Comparison of ENCODE assay signal across 2 cellular contexts in the genomic region with DNA sequence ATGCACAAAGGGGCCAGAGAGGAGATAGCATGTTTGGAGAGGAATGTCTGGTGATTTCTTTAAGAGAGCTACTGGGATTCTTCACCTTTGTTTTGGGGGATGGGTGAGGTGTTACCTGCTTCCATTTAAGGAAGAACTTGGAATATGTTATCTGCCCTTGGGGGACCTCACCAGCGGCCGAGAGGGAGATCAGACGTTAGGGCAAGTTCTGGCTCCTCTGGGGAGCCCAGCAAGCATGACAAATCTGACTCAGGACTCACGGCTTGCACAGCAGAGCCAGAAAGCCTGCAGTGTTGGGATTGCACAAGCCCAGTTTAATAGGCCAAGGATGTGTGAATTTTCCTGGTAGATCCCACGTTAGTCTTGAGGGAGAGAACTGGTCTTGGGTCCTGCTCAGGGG.
TF ChIP-seq lines count a peak whose summit lies in the region.

No MANE protein-coding gene starts in this region.

TF ChIP-seq in IMR-90, 13 proteins besides CTCF, POLR2A, EP300 and RAD21:
- TF ChIP-seq MXI1 (IDR thresholded peaks at IDR 0.05; ENCODE audit: borderline replicate concordance, low read depth, low read length) (no peak), RCOR1 (IDR thresholded peaks at IDR 0.05; ENCODE audit: insufficient replicate concordance, low read length) (no peak), FOS (IDR thresholded peaks at IDR 0.05; ENCODE audit: low read depth, low read length) (no peak), CEBPB (IDR thresholded peaks at IDR 0.05; ENCODE audit: low read depth, low read length) (peak; percentile 79)
- TF ChIP-seq, protein P1, sequence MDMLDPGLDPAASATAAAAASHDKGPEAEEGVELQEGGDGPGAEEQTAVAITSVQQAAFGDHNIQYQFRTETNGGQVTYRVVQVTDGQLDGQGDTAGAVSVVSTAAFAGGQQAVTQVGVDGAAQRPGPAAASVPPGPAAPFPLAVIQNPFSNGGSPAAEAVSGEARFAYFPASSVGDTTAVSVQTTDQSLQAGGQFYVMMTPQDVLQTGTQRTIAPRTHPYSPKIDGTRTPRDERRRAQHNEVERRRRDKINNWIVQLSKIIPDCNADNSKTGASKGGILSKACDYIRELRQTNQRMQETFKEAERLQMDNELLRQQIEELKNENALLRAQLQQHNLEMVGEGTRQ (IDR thresholded peaks at IDR 0.05; ENCODE audit: low read depth, low read length) = no peak
- TF ChIP-seq, protein P2, sequence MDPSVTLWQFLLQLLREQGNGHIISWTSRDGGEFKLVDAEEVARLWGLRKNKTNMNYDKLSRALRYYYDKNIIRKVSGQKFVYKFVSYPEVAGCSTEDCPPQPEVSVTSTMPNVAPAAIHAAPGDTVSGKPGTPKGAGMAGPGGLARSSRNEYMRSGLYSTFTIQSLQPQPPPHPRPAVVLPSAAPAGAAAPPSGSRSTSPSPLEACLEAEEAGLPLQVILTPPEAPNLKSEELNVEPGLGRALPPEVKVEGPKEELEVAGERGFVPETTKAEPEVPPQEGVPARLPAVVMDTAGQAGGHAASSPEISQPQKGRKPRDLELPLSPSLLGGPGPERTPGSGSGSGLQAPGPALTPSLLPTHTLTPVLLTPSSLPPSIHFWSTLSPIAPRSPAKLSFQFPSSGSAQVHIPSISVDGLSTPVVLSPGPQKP (IDR thresholded peaks at IDR 0.05; ENCODE audit: borderline replicate concordance, low read depth, low read length) = no peak
TF ChIP-seq in IMR-90: peak in this region for 1.

TF ChIP-seq in H1, 55 proteins besides CTCF, POLR2A, EP300 and RAD21:
- no peak for TF ChIP-seq CBX8 (IDR thresholded peaks at IDR 0.05; ENCODE audit: borderline replicate concordance, low read depth, low read length)
- no peak for TF ChIP-seq CTBP2 (IDR thresholded peaks at IDR 0.05; ENCODE audit: borderline replicate concordance, insufficient read depth, insufficient read length, low read length)
- no peak for TF ChIP-seq GTF2F1 (IDR thresholded peaks at IDR 0.05; ENCODE audit: borderline replicate concordance, low read depth, low read length)
- TF ChIP-seq, protein P3, sequence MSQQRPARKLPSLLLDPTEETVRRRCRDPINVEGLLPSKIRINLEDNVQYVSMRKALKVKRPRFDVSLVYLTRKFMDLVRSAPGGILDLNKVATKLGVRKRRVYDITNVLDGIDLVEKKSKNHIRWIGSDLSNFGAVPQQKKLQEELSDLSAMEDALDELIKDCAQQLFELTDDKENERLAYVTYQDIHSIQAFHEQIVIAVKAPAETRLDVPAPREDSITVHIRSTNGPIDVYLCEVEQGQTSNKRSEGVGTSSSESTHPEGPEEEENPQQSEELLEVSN (IDR thresholded peaks at IDR 0.05) = no peak
- TF ChIP-seq SIN3A (conservative IDR thresholded peaks at IDR 0.05 in 1 of 2, IDR thresholded peaks at IDR 0.05 in 1 of 2; ENCODE audit: low read depth in 1 of 2, low read length in 2 of 2) = no peak
- TF ChIP-seq GABPA (IDR thresholded peaks at IDR 0.05; ENCODE audit: borderline replicate concordance, insufficient read depth, low read length) = no peak
- no peak for TF ChIP-seq TAF1 (IDR thresholded peaks at IDR 0.05; ENCODE audit: low read depth, low read length)
- TF ChIP-seq POU5F1 (IDR thresholded peaks at IDR 0.05; ENCODE audit: low read depth, low read length) = no peak
- TF ChIP-seq SP2 (IDR thresholded peaks at IDR 0.05; ENCODE audit: low read length) = no peak
- TF ChIP-seq KDM4A (IDR thresholded peaks at IDR 0.05; ENCODE audit: low read depth, low read length, severe bottlenecking) = no peak
- no peak for TF ChIP-seq SUZ12 (IDR thresholded peaks at IDR 0.05; ENCODE audit: low read length)
- no peak for TF ChIP-seq EZH2 (IDR thresholded peaks at IDR 0.05; ENCODE audit: low read depth, low read length, severe bottlenecking)
- TF ChIP-seq MAFK (IDR thresholded peaks at IDR 0.05; ENCODE audit: low read depth, low read length) = no peak
- no peak for TF ChIP-seq PHF8 (conservative IDR thresholded peaks at IDR 0.05; ENCODE audit: low read depth, low read length)
- no peak for TF ChIP-seq SP1 (IDR thresholded peaks at IDR 0.05; ENCODE audit: low read depth, low read length)
- TF ChIP-seq EGR1 (IDR thresholded peaks at IDR 0.05; ENCODE audit: borderline replicate concordance, low read depth, low read length) = no peak
- TF ChIP-seq, protein P1 (IDR thresholded peaks at IDR 0.05; ENCODE audit: low read length) = no peak
- TF ChIP-seq KDM1A (IDR thresholded peaks at IDR 0.05; ENCODE audit: borderline replicate concordance, low read length) = no peak
- no peak for TF ChIP-seq RBBP5 (IDR thresholded peaks at IDR 0.05; ENCODE audit: borderline replicate concordance, low read depth, low read length)
